In the genomic region with DNA sequence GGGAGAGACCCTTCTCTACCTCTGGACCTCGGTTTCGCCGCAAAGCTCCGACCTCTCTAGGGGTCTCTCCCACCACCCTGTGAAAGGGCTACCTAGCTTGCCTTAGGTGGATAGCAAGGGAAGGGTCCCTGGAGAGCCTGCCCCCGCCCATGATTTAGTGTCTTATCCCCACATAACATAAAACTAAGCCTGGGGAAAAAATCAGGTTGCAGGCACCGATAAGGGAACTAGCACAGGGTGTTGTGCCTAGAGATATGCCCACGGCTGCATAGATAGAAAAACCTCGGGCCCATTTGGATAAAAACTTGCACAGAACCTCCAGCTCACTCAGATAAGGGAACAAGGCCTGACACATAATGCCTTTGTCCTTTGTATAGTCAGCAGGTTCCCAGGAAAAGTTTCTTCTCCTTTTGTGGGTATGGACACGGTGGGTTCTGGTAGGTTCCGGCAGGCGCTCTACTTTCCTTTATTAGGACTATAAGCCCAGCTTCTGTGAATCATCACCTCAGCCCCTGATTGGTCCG, we compare ENCODE assay signal across 8 cellular contexts. TPM values are rescaled to one million over a fixed set of nuclear protein-coding genes. Genes with fewer than 3 reads are reported as not detected.
DNase-seq lines count a peak whose midpoint lies in the region; ATAC-seq and TF ChIP-seq lines count a peak whose summit lies in the region.

No MANE protein-coding gene starts in this region.

- H3K36me3 ChIP-seq in heart right ventricle, result peaks cover 0 to 3% (median 0%) of the 10 kb centered on the region in 9 donors
- H3K36me3 ChIP-seq in mesenchymal stem cell (ENCODE audit: control insufficient read depth in 1 of 2, insufficient read depth in 2 of 2, low read depth in 1 of 2, low read length in 2 of 2), result no peaks in the 10 kb centered on the region
- no peaks in the 10 kb centered on the region for H3K36me3 ChIP-seq in uterus

- peaks cover under 1% of the 10 kb centered on the region for H3K9me3 Mint-ChIP-seq in central memory CD8-positive, alpha-beta T cell

- H4K8ac ChIP-seq in mesenchymal stem cell (ENCODE audit: low read length), result peak overlapping the region; percentile 33

- peaks cover 11% of the 10 kb centered on the region for H3K4me1 Mint-ChIP-seq in central memory CD8-positive, alpha-beta T cell

- 25 to 28% methylated on average over 12 of the region's 12 CpGs for WGBS in heart right ventricle, 2 donors
- WGBS in mesenchymal stem cell, result 48% methylated on average over 12 of the region's 12 CpGs

- H3K4ac ChIP-seq in mesenchymal stem cell (ENCODE audit: low read depth in 1 of 2, low read length in 2 of 2), result peak overlapping the region in 1 of 2 experiments; percentile 67

- peak overlapping the region; percentile 22 for H2BK5ac ChIP-seq in mesenchymal stem cell (ENCODE audit: low read depth, low read length, poor library complexity, severe bottlenecking)

- H3K36me3 Mint-ChIP-seq in central memory CD8-positive, alpha-beta T cell (ENCODE audit: insufficient read depth), result no peaks in the 10 kb centered on the region

- no peak overlapping the region for H2BK12ac ChIP-seq in mesenchymal stem cell (ENCODE audit: low read length in 2 of 2)

- peak overlapping the region; percentile 28 to 63 for H3K18ac ChIP-seq in mesenchymal stem cell (ENCODE audit: low read depth in 1 of 2, low read length in 2 of 2)

- no peak overlapping the region for H2BK120ac ChIP-seq in mesenchymal stem cell (ENCODE audit: low read depth, low read length)

- H3K4me1 ChIP-seq in heart right ventricle (peaks cover 0 to 25% (median 11%) of the 10 kb centered on the region in 9 donors), mesenchymal stem cell (ENCODE audit: control insufficient read depth, insufficient read depth, low read depth, low read length) (peaks cover 3% of the 10 kb centered on the region), uterus (no peaks in the 10 kb centered on the region)

- H3K27ac Mint-ChIP-seq in central memory CD8-positive, alpha-beta T cell (ENCODE audit: low read depth), result no peak overlapping the region

- H2BK15ac ChIP-seq in mesenchymal stem cell (ENCODE audit: low read depth, poor library complexity, severe bottlenecking), result no peak overlapping the region

- no peak overlapping the region for H3K4me3 Mint-ChIP-seq in central memory CD8-positive, alpha-beta T cell

- peak overlapping the region; percentile 94 for H3K9ac ChIP-seq in mesenchymal stem cell (ENCODE audit: low read length)

- H3K9me3 ChIP-seq in heart right ventricle (peaks cover 0 to 5% (median 0%) of the 10 kb centered on the region in 11 donors), mesenchymal stem cell (ENCODE audit: control insufficient read depth, low read length) (no peaks in the 10 kb centered on the region), uterus (no peaks in the 10 kb centered on the region)

- H2AFZ ChIP-seq in mesenchymal stem cell (ENCODE audit: low read depth, low read length), result no peak overlapping the region

- H3K27me3 ChIP-seq in heart right ventricle (no peaks in the 10 kb centered on the region), mesenchymal stem cell (ENCODE audit: control insufficient read depth in 1 of 2, insufficient read depth in 1 of 2, low read length in 2 of 2) (no peaks in the 10 kb centered on the region), uterus (no peaks in the 10 kb centered on the region)

- H3K23ac ChIP-seq in mesenchymal stem cell (ENCODE audit: low read length in 2 of 2), result no peak overlapping the region

- peak overlapping the region; percentile 54 for H3K4me2 ChIP-seq in mesenchymal stem cell (ENCODE audit: low read length, poor library complexity, severe bottlenecking)

- H3K4me3 ChIP-seq in heart right ventricle (peak overlapping the region; percentile 56 to 90 (median 66)), mesenchymal stem cell (ENCODE audit: insufficient read depth in 1 of 2, low read depth in 1 of 2, low read length in 2 of 2) (peak overlapping the region in 1 of 2 experiments; percentile 92), uterus (peak overlapping the region; percentile 75 to 79)

- TF ChIP-seq CTCF in heart right ventricle (IDR thresholded peaks at IDR 0.05) (no peak), uterus (IDR thresholded peaks at IDR 0.05) (no peak)

- ATAC-seq in heart right ventricle (peak in 1 of 8 donors; percentile 6), left cardiac atrium (no peak)
- ATAC-seq in central memory CD8-positive, alpha-beta T cell (replicated peaks; ENCODE audit: extremely low read depth, poor library complexity, severe bottlenecking), result peak; percentile 17

- peak overlapping the region; percentile 92 for H2AK5ac ChIP-seq in mesenchymal stem cell (ENCODE audit: low read length, severe bottlenecking)

- intact Hi-C loops in heart right ventricle (cut with DNase I), result loop anchor here in 7 of 10 donors (5.0 to 10.0 kb wide), 5 partner anchors 50 to 198 kb away; a partner anchor contains a TSS
- intact Hi-C loops in left cardiac atrium (cut with DNase I), result no loop called here
- intact Hi-C loops in uterus (cut with DNase I; ENCODE audit: low total_unique reads), result no loop called here

- H3K27me3 Mint-ChIP-seq in central memory CD8-positive, alpha-beta T cell, result peaks cover 1% of the 10 kb centered on the region

- in situ Hi-C loops in G401 (cut with HindIII; ENCODE audit: low sequenced_read_pairs), result no loop called here

- H3K14ac ChIP-seq in mesenchymal stem cell (ENCODE audit: low read length in 2 of 2), result no peak overlapping the region

- peaks cover 2% of the 10 kb centered on the region for H3K79me1 ChIP-seq in mesenchymal stem cell (replicated peaks; ENCODE audit: low read length, poor library complexity, severe bottlenecking)

- H3K27ac ChIP-seq in heart right ventricle, result peak overlapping the region; percentile 88 to 97 (median 92)
- peak overlapping the region; percentile 76 for H3K27ac ChIP-seq in mesenchymal stem cell (ENCODE audit: low read length, poor library complexity, severe bottlenecking)
- H3K27ac ChIP-seq in uterus, result peak overlapping the region; percentile 99

- no peak overlapping the region for H4K91ac ChIP-seq in mesenchymal stem cell (ENCODE audit: low read length)

- TF ChIP-seq POLR2A in uterus (IDR thresholded peaks at IDR 0.05), result no peak

- DNase-seq in heart right ventricle, result no peak
- DNase-seq in left cardiac atrium, result no peak
- DNase-seq in central memory CD8-positive, alpha-beta T cell (ENCODE audit: low spot score in 2 of 2), result no peak
- DNase-seq in mesenchymal stem cell, result no peak
- DNase-seq in uterus, result no peak
- no peak for DNase-seq in globus pallidus (ENCODE audit: low spot score)
- no peak for DNase-seq in activated T-cell treated with anti-CD3 and anti-CD28 coated beads, Interleukin-2, amount 50 U/mL, for 48 hours
- DNase-seq in G401 (ENCODE audit: low spot score), result no peak

RNA-seq across cellular contexts. Expression of a gene that starts 0.8 kb away (rescaled TPM):
- total RNA-seq in heart right ventricle (10 to 100 TPM in 8 of 10 donors, 1 to 10 TPM in 2; 8.0 to 17.4 (median 11.9) TPM), left cardiac atrium (10 to 100 TPM in 1 of 2 donors, 1 to 10 TPM in 1; 8.4 to 11.4 TPM), uterus (10 to 100 TPM in 3 of 4 donors, 1 to 10 TPM in 1; 3.5 to 63.8 (median 31.5) TPM)
- polyA plus RNA-seq in heart right ventricle, result 1 to 10 TPM; 3.3 to 7.1 TPM
- polyA plus RNA-seq in mesenchymal stem cell (2013, experiment 1 of 2), result 1.3 TPM
- polyA plus RNA-seq in mesenchymal stem cell (2013, experiment 2 of 2), result 1.2 TPM
- 6.8 and 10.6 TPM in 2 replicates for total RNA-seq in G401 (2014; rRNA removed; shearing (Covaris generic))

RNA-seq across cellular contexts. Expression of a gene that starts 14.6 kb away (rescaled TPM):
- total RNA-seq in heart right ventricle (1 to 10 TPM; 3.1 to 6.8 (median 5.1) TPM), left cardiac atrium (1 to 10 TPM; 3.2 to 4.6 TPM), uterus (10 to 100 TPM in 1 of 4 donors, 1 to 10 TPM in 2, under 1 TPM in 1; 0.29 to 12.3 (median 5.1) TPM)
- polyA plus RNA-seq in heart right ventricle, result 1 to 10 TPM; 1.0 to 2.1 TPM
- 2.4 TPM for polyA plus RNA-seq in mesenchymal stem cell (2013, experiment 1 of 2)
- 2.6 TPM for polyA plus RNA-seq in mesenchymal stem cell (2013, experiment 2 of 2)
- 3.0 and 5.2 TPM in 2 replicates for total RNA-seq in G401 (2014; rRNA removed; shearing (Covaris generic))

RNA-seq across cellular contexts. Expression of a gene that starts 53.7 kb away (rescaled TPM):
- total RNA-seq in heart right ventricle (1 to 10 TPM; 1.6 to 3.6 (median 2.7) TPM), left cardiac atrium (1 to 10 TPM; 2.7 TPM), uterus (10 to 100 TPM in 1 of 4 donors, 1 to 10 TPM in 3; 2.6 to 10.9 (median 7.0) TPM)
- 1 to 10 TPM; 2.9 to 4.6 TPM for polyA plus RNA-seq in heart right ventricle
- polyA plus RNA-seq in mesenchymal stem cell (2013, experiment 1 of 2), result 3.7 TPM
- polyA plus RNA-seq in mesenchymal stem cell (2013, experiment 2 of 2), result 3.8 TPM
- 8.2 and 10.8 TPM in 2 replicates for total RNA-seq in G401 (2014; rRNA removed; shearing (Covaris generic))

Comparison
In these comparisons a context has a peak if more than half of its experiments do, and no peak if none do; other contexts are left out.
1. intact Hi-C loops: an anchor here in heart right ventricle (5.0 to 10.0 kb wide); none called in left cardiac atrium and uterus.